Comparison of ENCODE assay signal across 10 cellular contexts in genomic region chrX:38985375-38985774, GRCh38.
A peak's percentile ranks its signal among the peaks of the same experiment; 100 is the strongest.
DNase-seq lines count a peak whose midpoint lies in the region; ATAC-seq, FAIRE-seq and TF ChIP-seq lines count a peak whose summit lies in the region.
"Had no signal": no experiment of that assay in that cellular context is flagged by ENCODE, and none has a peak within 500 bp of the region (broad histone marks: within the 10 kb centered on the region; RNA-seq: fewer than 3 reads in every experiment).

No MANE protein-coding gene starts in this region.

- FAIRE-seq in HepG2 (lab: Jason Lieb, UNC) = no peak
- FAIRE-seq: A204.1 had no signal

- in situ Hi-C loops in HAP-1 (cut with MboI; ENCODE audit: low sequenced_read_pairs) = loop anchor here (10.0 kb wide), 1 partner anchor 231 kb away; no protein-coding TSS in a partner anchor
- in situ Hi-C loops in HepG2 (cut with HindIII; ENCODE audit: extremely low pct_ligation_motif_present, low pct_unique_long_range_greater_than_20kb) = loop anchor here (25.0 kb wide), 1 partner anchor 173 kb away; the partner anchor contains the start of gene MID1IP1

- 69% methylated on average over 2 of the region's 3 CpGs for WGBS in HepG2 (ENCODE audit: low lambda C conversion rate)

- H3K36me3 ChIP-seq in HAP-1 (replicated peaks) (no peaks in the 10 kb centered on the region), HepG2 (replicated peaks in 1 of 2; ENCODE audit: control insufficient read depth in 1 of 2, insufficient read depth in 2 of 2, low read length in 2 of 2) (no peaks in the 10 kb centered on the region)
- H3K36me3 ChIP-seq: ascending aorta had no signal

- no peak for TF ChIP-seq POLR2A in HepG2 (IDR thresholded peaks at IDR 0.05; ENCODE audit: insufficient read depth in 1 of 2, low read depth in 2 of 2, low read length in 2 of 2)

- DNase-seq in DMS 273 (lab: John Stamatoyannopoulos, UW; ENCODE audit: unreplicated experiment) (peak; percentile 62), DMS 273 treated with DMSO at 0.1 percent for 48 hours (lab: John Stamatoyannopoulos, UW) (no peak), HAP-1 (ENCODE audit: low spot score in 2 of 2) (peak; percentile 12 to 51), HepG2 (ENCODE audit: low spot score) (no peak)

- no peak overlapping the region for H3K4me2 ChIP-seq in HepG2 (ENCODE audit: low read depth, low read length)

- H4K20me1 ChIP-seq in HepG2 (ENCODE audit: insufficient read depth, low read length) = no peaks in the 10 kb centered on the region

- no TSS peak for BruUV-seq in HepG2 (replicated peaks; lab: Mats Ljungman, UMichigan)

- H3K9me3 ChIP-seq in HAP-1 (no peaks in the 10 kb centered on the region), HepG2 (ENCODE audit: low read length) (no peaks in the 10 kb centered on the region)
- H3K9me3 ChIP-seq: ascending aorta had no signal

- H3K79me2 ChIP-seq in HepG2 (ENCODE audit: insufficient read depth, low read length) = no peaks in the 10 kb centered on the region

- no peak overlapping the region for H3K9ac ChIP-seq in HepG2 (ENCODE audit: insufficient read depth, low read depth, low read length)

- TF ChIP-seq RAD21 in HepG2 (CRISPR knock-in tag; IDR thresholded peaks at IDR 0.05) = no peak

- no peaks in the 10 kb centered on the region for H3K4me1 ChIP-seq in HAP-1
- peaks cover 56% of the 10 kb centered on the region for H3K4me1 ChIP-seq in HepG2 (ENCODE audit: insufficient read depth, low read length)
- H3K4me1 ChIP-seq: ascending aorta had no signal

- no peak overlapping the region for H2AFZ ChIP-seq in HepG2 (ENCODE audit: low read length)

- TF ChIP-seq EP300 in HepG2 (IDR thresholded peaks at IDR 0.05; ENCODE audit: low read depth in 2 of 2, low read length in 2 of 2) (no peak), HepG2 (CRISPR knock-in tag; IDR thresholded peaks at IDR 0.05; ENCODE audit: borderline replicate concordance) (no peak)

- no peak overlapping the region for H3K27ac ChIP-seq in HepG2 (ENCODE audit: extremely low read length, insufficient read depth, low read length)
- H3K27ac ChIP-seq: ascending aorta had no signal

- H3K4me3 ChIP-seq in HAP-1 = no peak overlapping the region
- H3K4me3 ChIP-seq in HepG2 (replicated peaks in 1 of 3; ENCODE audit: insufficient read depth in 1 of 3, low read depth in 2 of 3, low read length in 3 of 3) = no peak overlapping the region
- H3K4me3 ChIP-seq: ascending aorta had no signal

- ATAC-seq in SK-N-SH treated with all-trans-retinoic acid at 6 μM for 48 hours = peak; percentile 35; the same call in 1 of the 3 replicates
- ATAC-seq in HepG2 = no peak
- no peak for ATAC-seq in GM19328 (IDR thresholded peaks at IDR 0.05; ENCODE audit: unreplicated experiment)
- no peak for ATAC-seq in GM21390 (IDR thresholded peaks at IDR 0.05; ENCODE audit: unreplicated experiment)
- ATAC-seq in GM21423 (IDR thresholded peaks at IDR 0.05; ENCODE audit: unreplicated experiment) = no peak

- TF ChIP-seq CTCF in HepG2 (CRISPR knock-in tag; IDR thresholded peaks at IDR 0.05) = no peak

- POLR2A ChIA-PET in HepG2 (lab: Yijun Ruan, JAX) = no interaction called here

- intact Hi-C loops in HepG2 (cut with micrococcal nuclease; ENCODE audit: unreplicated experiment) = loop anchor here (10.0 kb wide), 1 partner anchor 221 kb away; no protein-coding TSS in a partner anchor

- H3K27me3 ChIP-seq in HAP-1 (ENCODE audit: low read depth) (no peaks in the 10 kb centered on the region), HepG2 (ENCODE audit: control insufficient read depth in 1 of 2, insufficient read depth in 2 of 2, low read length in 2 of 2) (no peaks in the 10 kb centered on the region)
- H3K27me3 ChIP-seq: ascending aorta had no signal

- CTCF ChIA-PET in HepG2 (lab: Yijun Ruan, JAX; ENCODE audit: low intra/inter-chr PET ratio, low total read pairs) = interaction anchor here (0.6 kb wide), 1 partner anchor 231 kb away, joined by 3 read pairs; no protein-coding TSS in a partner anchor

TF ChIP-seq in SK-N-SH treated with all-trans-retinoic acid at 6 μM for 48 hours, 23 proteins besides CTCF, POLR2A, EP300 and RAD21 (continues in another document):
- TF ChIP-seq SNAI2 (CRISPR knock-in tag; IDR thresholded peaks at IDR 0.05) = no peak
- no peak for TF ChIP-seq CSDC2 (CRISPR knock-in tag; IDR thresholded peaks at IDR 0.05)
- TF ChIP-seq TOX (CRISPR knock-in tag; IDR thresholded peaks at IDR 0.05; ENCODE audit: borderline replicate concordance) = no peak
- no peak for TF ChIP-seq OSR1 (CRISPR knock-in tag; IDR thresholded peaks at IDR 0.05)
- TF ChIP-seq GLIS3 (CRISPR knock-in tag; IDR thresholded peaks at IDR 0.05) = no peak
- no peak for TF ChIP-seq ESRRG (CRISPR knock-in tag; IDR thresholded peaks at IDR 0.05)
- TF ChIP-seq ISL1 (CRISPR knock-in tag; IDR thresholded peaks at IDR 0.05) = no peak
- TF ChIP-seq ZFP3 (CRISPR knock-in tag; IDR thresholded peaks at IDR 0.05) = no peak
- TF ChIP-seq PATZ1 (CRISPR knock-in tag; IDR thresholded peaks at IDR 0.05; ENCODE audit: borderline replicate concordance) = no peak
- TF ChIP-seq ZFP30 (CRISPR knock-in tag; IDR thresholded peaks at IDR 0.05) = no peak
- TF ChIP-seq ARNTL (CRISPR knock-in tag; IDR thresholded peaks at IDR 0.05; ENCODE audit: borderline replicate concordance, low read depth) = no peak

TF ChIP-seq in HepG2, 621 proteins besides CTCF, POLR2A, EP300 and RAD21:
- TF ChIP-seq STAG1 (CRISPR knock-in tag; IDR thresholded peaks at IDR 0.05) (peak; percentile 25), ZNF275 (CRISPR knock-in tag; IDR thresholded peaks at IDR 0.05; ENCODE audit: borderline replicate concordance) (no peak)

Comparison
In these comparisons a context has a peak if more than half of its experiments do, and no peak if none do; other contexts are left out.
1. DNase-seq: peak in DMS 273 (single experiment) and HAP-1 (2 of 2); none in DMS 273 treated with DMSO at 0.1 percent for 48 hours (single experiment) and HepG2 (single experiment).